15 cellular contexts compared by ENCODE assay signal in genomic region chr2:53813151-53813550, GRCh38.
"Had no signal": no experiment of that assay in that cellular context is flagged by ENCODE, and none has a peak within 500 bp of the region (broad histone marks: within the 10 kb centered on the region; RNA-seq: fewer than 3 reads in every experiment).

No MANE protein-coding gene starts in this region.

- H3K27me3 ChIP-seq: esophagus squamous epithelium, stomach had no signal

- H3K4me1 Mint-ChIP-seq: mesothelial cell of epicardium, nephron had no signal

- H3K9me3 ChIP-seq: esophagus squamous epithelium, stomach had no signal

- H3K27ac Mint-ChIP-seq: mesothelial cell of epicardium, nephron, type B pancreatic cell had no signal

- DNase-seq: activated CD4-positive, CD25-positive, alpha-beta regulatory T cell treated with anti-CD3 and anti-CD28 coated beads, Interleukin-2, amount 50 U/mL, for 72 hours; effector CD4-positive, alpha-beta T cell; esophagus squamous epithelium; occipital lobe; posterior cingulate gyrus; stimulated activated CD4-positive, alpha-beta T cell treated with anti-CD3 and anti-CD28 coated beads, Interleukin-15, amount 100 ng/mL, for 24 hours; stimulated activated CD4-positive, alpha-beta T cell treated with anti-CD3 and anti-CD28 coated beads, Interleukin-2, amount 100 ng/mL, for 48 hours; stomach had no signal

- H3K27me3 Mint-ChIP-seq: activated naive CD8-positive, alpha-beta T cell; type B pancreatic cell had no signal

- H3K9me3 Mint-ChIP-seq: mesothelial cell of epicardium, nephron, type B pancreatic cell had no signal

- H3K4me1 ChIP-seq: esophagus squamous epithelium, stomach had no signal

- H3K4me3 ChIP-seq: esophagus squamous epithelium, lung, skin epidermis, stomach had no signal

- H3K4me3 Mint-ChIP-seq: activated naive CD8-positive, alpha-beta T cell; mesothelial cell of epicardium; nephron; type B pancreatic cell had no signal

- H3K27ac ChIP-seq: esophagus squamous epithelium, skin epidermis, stomach, VCaP had no signal
